ENCODE assay signal across 8 cellular contexts in the genomic region with DNA sequence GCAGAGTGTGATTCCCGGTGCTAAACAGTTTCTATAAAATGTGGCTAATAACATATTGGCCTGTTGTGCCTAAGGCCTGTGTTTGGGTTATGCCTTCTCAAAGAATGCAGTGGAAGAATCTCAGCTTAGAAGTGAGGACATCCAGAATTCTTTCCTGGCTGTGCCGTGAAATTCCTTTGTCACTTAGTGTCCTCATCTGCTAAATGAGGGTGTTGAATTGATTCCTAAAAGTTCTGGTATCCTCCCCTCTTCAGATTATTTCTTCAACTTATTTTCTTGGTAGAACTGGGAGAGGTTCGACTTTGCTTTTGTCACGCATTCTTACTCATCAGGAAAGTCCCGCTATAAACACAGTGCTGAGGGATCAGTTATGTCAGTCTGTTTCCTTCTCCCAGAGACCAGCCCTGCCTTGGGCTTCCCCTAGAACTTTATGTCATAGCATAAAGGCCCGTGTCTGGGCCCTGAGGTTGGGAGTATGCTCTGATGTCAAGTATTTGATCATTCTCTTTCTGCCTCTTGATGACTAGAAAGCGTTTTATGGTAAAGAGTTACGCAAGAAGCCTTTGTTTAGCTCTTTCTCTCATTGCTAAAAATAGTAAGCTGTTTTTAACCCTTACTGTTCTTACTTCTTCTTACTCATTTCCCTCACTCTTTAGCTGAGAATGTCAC. TPM values are rescaled to one million over a fixed set of nuclear protein-coding genes. Genes with fewer than 3 reads are reported as not detected.
DNase-seq lines count a peak whose midpoint lies in the region; ATAC-seq and TF ChIP-seq lines count a peak whose summit lies in the region.

No MANE protein-coding gene starts in this region.

- H3K9me3 ChIP-seq in mucosa of descending colon (no peaks in the 10 kb centered on the region), Caco-2 (no peaks in the 10 kb centered on the region)

- no peaks in the 10 kb centered on the region for H3K27me3 Mint-ChIP-seq in activated naive CD8-positive, alpha-beta T cell treated with anti-CD3 and anti-CD28 coated beads, Interleukin-2, amount 50 U/mL, for 24 hours
- H3K27me3 Mint-ChIP-seq in Caco-2 (ENCODE audit: insufficient read depth, unreplicated experiment) = no peaks in the 10 kb centered on the region

- ATAC-seq in GM19468 (IDR thresholded peaks at IDR 0.05; ENCODE audit: extremely low read depth, unreplicated experiment) (peak; percentile 26), HG03558 (IDR thresholded peaks at IDR 0.05; ENCODE audit: extremely low read depth, unreplicated experiment) (peak; percentile 57), mucosa of descending colon (peak; percentile 93)
- ATAC-seq in activated naive CD8-positive, alpha-beta T cell treated with anti-CD3 and anti-CD28 coated beads, Interleukin-2, amount 50 U/mL, for 24 hours = peak; percentile 94

- H3K9me3 Mint-ChIP-seq in activated naive CD8-positive, alpha-beta T cell treated with anti-CD3 and anti-CD28 coated beads, Interleukin-2, amount 50 U/mL, for 24 hours = no peaks in the 10 kb centered on the region
- H3K9me3 Mint-ChIP-seq in Caco-2 (ENCODE audit: unreplicated experiment) = no peaks in the 10 kb centered on the region

- H3K4me3 ChIP-seq in mucosa of descending colon = no peak overlapping the region
- no peak overlapping the region for H3K4me3 ChIP-seq in Caco-2 (ENCODE audit: low read depth, low read length)

- BruUV-seq in Caco-2 (replicated peaks; lab: Mats Ljungman, UMichigan) = no TSS peak

- POLR2A ChIA-PET in Caco-2 (lab: Charles Lee) = no interaction called here

- peaks cover 61% of the 10 kb centered on the region for H3K4me1 Mint-ChIP-seq in activated naive CD8-positive, alpha-beta T cell treated with anti-CD3 and anti-CD28 coated beads, Interleukin-2, amount 50 U/mL, for 24 hours
- H3K4me1 Mint-ChIP-seq in Caco-2 (ENCODE audit: low read depth, unreplicated experiment) = peaks cover 14% of the 10 kb centered on the region

- H3K36me3 Mint-ChIP-seq in activated naive CD8-positive, alpha-beta T cell treated with anti-CD3 and anti-CD28 coated beads, Interleukin-2, amount 50 U/mL, for 24 hours (ENCODE audit: low read depth) = peaks cover 82% of the 10 kb centered on the region
- H3K36me3 Mint-ChIP-seq in Caco-2 (ENCODE audit: insufficient read depth, unreplicated experiment) = peaks cover 41% of the 10 kb centered on the region

- peak; percentile 10 for DNase-seq in ELF-1 (ENCODE audit: low read depth, low spot score)
- peak; percentile 21 for DNase-seq in activated naive CD8-positive, alpha-beta T cell treated with anti-CD3 and anti-CD28 coated beads, Interleukin-2, amount 50 U/mL, for 24 hours
- DNase-seq in mucosa of descending colon = no peak
- DNase-seq in Caco-2 = no peak
- DNase-seq in NCI-H748 treated with DMSO at 0.1 percent for 48 hours (lab: John Stamatoyannopoulos, UW) = no peak
- no peak for DNase-seq in NCI-H345 (lab: John Stamatoyannopoulos, UW)

- H3K36me3 ChIP-seq in mucosa of descending colon (ENCODE audit: low read depth) (no peaks in the 10 kb centered on the region), Caco-2 (ENCODE audit: control insufficient read depth, insufficient read depth, low read length) (no peaks in the 10 kb centered on the region; the same call in 1 of the 2 replicates)

- intact Hi-C loops in mucosa of descending colon (cut with DNase I, micrococcal nuclease) (no loop called here), Caco-2 (cut with micrococcal nuclease; ENCODE audit: unreplicated experiment) (no loop called here)

- no peaks in the 10 kb centered on the region for H3K4me1 ChIP-seq in mucosa of descending colon (ENCODE audit: low read depth)
- peaks cover 16% of the 10 kb centered on the region for H3K4me1 ChIP-seq in Caco-2

- no peaks in the 10 kb centered on the region for H3K27me3 ChIP-seq in Caco-2 (replicated peaks; ENCODE audit: control insufficient read depth, insufficient read depth, low read length)

- CTCF ChIA-PET in Caco-2 (lab: Charles Lee) = no interaction called here

- TF ChIP-seq CTCF in mucosa of descending colon (IDR thresholded peaks at IDR 0.05) (no peak), Caco-2 (IDR thresholded peaks at IDR 0.05; ENCODE audit: insufficient read depth in 1 of 2, low read depth in 1 of 2, low read length in 1 of 2, severe bottlenecking in 1 of 2, unreplicated experiment in 1 of 2) (no peak)

- H3K4me3 Mint-ChIP-seq in activated naive CD8-positive, alpha-beta T cell treated with anti-CD3 and anti-CD28 coated beads, Interleukin-2, amount 50 U/mL, for 24 hours = no peak overlapping the region
- H3K4me3 Mint-ChIP-seq in Caco-2 (ENCODE audit: unreplicated experiment) = no peak overlapping the region

- peak overlapping the region; percentile 3 for H3K27ac Mint-ChIP-seq in activated naive CD8-positive, alpha-beta T cell treated with anti-CD3 and anti-CD28 coated beads, Interleukin-2, amount 50 U/mL, for 24 hours
- no peak overlapping the region for H3K27ac Mint-ChIP-seq in Caco-2 (ENCODE audit: unreplicated experiment)

RNA-seq across cellular contexts. Expression of gene MTAP, which starts 29.5 kb away (rescaled TPM):
- total RNA-seq in mucosa of descending colon = 10 to 100 TPM; 28.6 to 42.7 (median 32.4) TPM
- total RNA-seq in Caco-2 (2022) = 42.5 and 53.3 TPM in 2 replicates

Comparison
In these comparisons a context has a peak if more than half of its experiments do, and no peak if none do; other contexts are left out.
1. DNase-seq: peak in ELF-1 (single experiment) and activated naive CD8-positive, alpha-beta T cell treated with anti-CD3 and anti-CD28 coated beads, Interleukin-2, amount 50 U/mL, for 24 hours (single experiment); none in mucosa of descending colon (0 of 3), Caco-2 (0 of 2), NCI-H748 treated with DMSO at 0.1 percent for 48 hours (single experiment) and NCI-H345 (single experiment).
2. ATAC-seq: peak in every context shown above with its lines; median percentile 94 in activated naive CD8-positive, alpha-beta T cell treated with anti-CD3 and anti-CD28 coated beads, Interleukin-2, amount 50 U/mL, for 24 hours; 93 in mucosa of descending colon; 57 in HG03558; 26 in GM19468.